15 cellular contexts compared by ENCODE assay signal in the genomic region with DNA sequence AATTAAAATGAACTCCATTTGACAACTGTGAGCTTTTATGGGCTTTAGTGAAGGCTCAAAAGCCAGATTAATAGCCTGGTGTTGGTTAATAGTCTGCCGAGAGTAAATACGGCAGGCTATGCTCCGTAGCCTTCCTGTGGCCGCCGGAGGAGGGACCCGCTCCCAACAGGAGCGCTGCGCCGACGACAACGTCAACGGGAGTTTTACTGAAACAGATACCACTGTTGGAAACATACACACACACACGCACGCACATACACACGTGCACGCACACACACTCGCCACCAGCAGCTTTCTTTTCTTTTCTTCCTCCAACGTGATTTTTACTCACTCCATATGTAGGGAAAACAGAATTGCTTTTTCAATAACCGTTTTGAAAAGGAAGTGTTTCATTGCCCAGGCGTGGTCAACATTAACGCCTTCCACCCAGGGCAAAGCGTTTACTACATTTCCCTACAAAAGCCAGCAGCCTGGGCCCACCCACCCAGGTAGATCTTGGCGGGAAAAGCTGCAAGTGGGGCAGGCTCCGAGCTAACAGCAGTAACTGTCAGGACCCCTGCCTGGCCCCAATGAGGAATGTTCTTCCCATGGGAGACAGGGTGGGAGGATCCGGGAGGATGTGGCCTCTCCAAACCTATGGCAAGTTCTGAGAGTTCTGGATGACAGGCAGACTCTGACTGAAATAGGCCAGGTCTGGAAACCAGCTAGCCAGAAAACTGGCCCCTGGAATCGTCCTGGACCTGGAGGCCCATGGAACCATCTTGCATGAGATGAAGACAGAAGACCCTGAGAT.
DNase-seq lines count a peak whose midpoint lies in the region; ATAC-seq and TF ChIP-seq lines count a peak whose summit lies in the region.
"Had no signal": no experiment of that assay in that cellular context is flagged by ENCODE, and none has a peak within 500 bp of the region (broad histone marks: within the 10 kb centered on the region; RNA-seq: fewer than 3 reads in every experiment).

No MANE protein-coding gene starts in this region.

- no peak for TF ChIP-seq POLR2A in thyroid gland (IDR thresholded peaks at IDR 0.05)

- CTCF ChIA-PET in activated B cell treated with CpG ODN at 0.5 μM for 24 hours (lab: Charles Lee) = no interaction called here

- intact Hi-C loops in activated B cell treated with CpG ODN at 0.5 μM for 24 hours (cut with micrococcal nuclease) = no loop called here
- intact Hi-C loops in posterior vena cava (cut with DNase I) = no loop called here
- intact Hi-C loops in thyroid gland (cut with DNase I) = no loop called here

- peaks cover 44% of the 10 kb centered on the region for H3K4me1 Mint-ChIP-seq in activated B cell treated with CpG ODN at 0.5 μM for 24 hours

- POLR2A ChIA-PET in activated B cell treated with CpG ODN at 0.5 μM for 24 hours (lab: Charles Lee) = interaction anchor here (0.9 kb wide), 1 partner anchor 10 kb away, joined by 3 read pairs; no protein-coding TSS in a partner anchor

- H3K27ac Mint-ChIP-seq in activated B cell treated with CpG ODN at 0.5 μM for 24 hours = peak overlapping the region; percentile 65
- H3K27ac Mint-ChIP-seq: activated naive CD8-positive, alpha-beta T cell treated with anti-CD3 and anti-CD28 coated beads, Interleukin-2, amount 10 ng/mL, durations not matched to agents 7 days and 5 days had no signal

- H3K36me3 ChIP-seq in thyroid gland (no peaks in the 10 kb centered on the region), HAP-1 (replicated peaks) (no peaks in the 10 kb centered on the region)

- H3K4me1 ChIP-seq in thyroid gland (no peaks in the 10 kb centered on the region), HAP-1 (no peaks in the 10 kb centered on the region)

- no peaks in the 10 kb centered on the region for H3K27me3 ChIP-seq in thyroid gland
- peaks cover 7% of the 10 kb centered on the region for H3K27me3 ChIP-seq in HAP-1 (ENCODE audit: low read depth)

- peaks cover 96% of the 10 kb centered on the region for H3K36me3 Mint-ChIP-seq in activated B cell treated with CpG ODN at 0.5 μM for 24 hours (ENCODE audit: low read depth)
- H3K36me3 Mint-ChIP-seq: activated naive CD8-positive, alpha-beta T cell treated with anti-CD3 and anti-CD28 coated beads, Interleukin-2, amount 10 ng/mL, durations not matched to agents 7 days and 5 days had no signal

- H3K27ac ChIP-seq in thyroid gland = no peak overlapping the region
- H3K27ac ChIP-seq: SK-N-MC had no signal

- H3K4me3 ChIP-seq in fibroblast of villous mesenchyme (ENCODE audit: low read depth, low read length) = no peak overlapping the region
- H3K4me3 ChIP-seq in thyroid gland (replicated peaks in 1 of 3) = no peak overlapping the region
- H3K4me3 ChIP-seq in HAP-1 = no peak overlapping the region
- H3K4me3 ChIP-seq: SK-N-MC had no signal

- no peak overlapping the region for H3K4me3 Mint-ChIP-seq in activated B cell treated with CpG ODN at 0.5 μM for 24 hours
- H3K4me3 Mint-ChIP-seq: activated naive CD8-positive, alpha-beta T cell treated with anti-CD3 and anti-CD28 coated beads, Interleukin-2, amount 10 ng/mL, durations not matched to agents 7 days and 5 days had no signal

- in situ Hi-C loops in HAP-1 (cut with MboI; ENCODE audit: low sequenced_read_pairs) = no loop called here

- WGBS in thyroid gland, 2 donors = 37 to 41% methylated on average over 25 to 26 of the region's 26 CpGs

- H3K9me3 ChIP-seq in thyroid gland (no peaks in the 10 kb centered on the region), HAP-1 (no peaks in the 10 kb centered on the region)

- no peak for TF ChIP-seq CTCF in activated B cell treated with CpG ODN at 0.5 μM for 24 hours (IDR thresholded peaks at IDR 0.05)
- TF ChIP-seq CTCF in fibroblast of villous mesenchyme (IDR thresholded peaks at IDR 0.05; ENCODE audit: insufficient read depth, low read depth, low read length) = no peak
- no peak for TF ChIP-seq CTCF in thyroid gland (IDR thresholded peaks at IDR 0.05)

- no peaks in the 10 kb centered on the region for H3K9me3 Mint-ChIP-seq in activated B cell treated with CpG ODN at 0.5 μM for 24 hours
- H3K9me3 Mint-ChIP-seq: activated naive CD8-positive, alpha-beta T cell treated with anti-CD3 and anti-CD28 coated beads, Interleukin-2, amount 10 ng/mL, durations not matched to agents 7 days and 5 days had no signal

- no peak for ATAC-seq in activated B cell treated with CpG ODN at 0.5 μM for 24 hours (ENCODE audit: low read depth)
- no peak for ATAC-seq in HG03521 (IDR thresholded peaks at IDR 0.05; ENCODE audit: unreplicated experiment)
- ATAC-seq in GM21737 (IDR thresholded peaks at IDR 0.05; ENCODE audit: unreplicated experiment) = no peak

- DNase-seq in ELF-1 (ENCODE audit: low read depth, low spot score) (peak; percentile 63), activated B cell treated with CpG ODN at 0.5 μM for 24 hours (no peak), fibroblast of villous mesenchyme (ENCODE audit: low read depth) (peak; percentile 10), posterior vena cava (ENCODE audit: low spot score) (peak; percentile 78), thyroid gland (no peak), HAP-1 (ENCODE audit: low spot score in 2 of 2) (no peak)
- DNase-seq: activated naive CD8-positive, alpha-beta T cell treated with anti-CD3 and anti-CD28 coated beads, Interleukin-2, amount 10 ng/mL, durations not matched to agents 7 days and 5 days; C1 segment of cervical spinal cord; NCI-H2171; posterior cingulate gyrus; stimulated activated CD4-positive, alpha-beta T cell treated with anti-CD3 and anti-CD28 coated beads, Interleukin-1b, Interleukin-23, amount 100 ng/mL, for 48 hours; stimulated activated CD8-positive, alpha-beta memory T cell treated with anti-CD3 and anti-CD28 coated beads, Interleukin-4, amount 100 ng/mL, for 48 hours had no signal

- no peaks in the 10 kb centered on the region for H3K27me3 Mint-ChIP-seq in activated B cell treated with CpG ODN at 0.5 μM for 24 hours

Comparison
In these comparisons a context has a peak if more than half of its experiments do, and no peak if none do; other contexts are left out.
1. DNase-seq: peak in ELF-1 (single experiment), fibroblast of villous mesenchyme (single experiment) and posterior vena cava (single experiment); none in activated B cell treated with CpG ODN at 0.5 μM for 24 hours (single experiment), thyroid gland (0 of 2) and HAP-1 (0 of 2).